Comparison of ENCODE assay signal across 14 cellular contexts in genomic region chr19:55252760-55253159, GRCh38. TPM values are rescaled to one million over a fixed set of nuclear protein-coding genes. Genes with fewer than 3 reads are reported as not detected.
A peak's percentile ranks its signal among the peaks of the same experiment; 100 is the strongest.
DNase-seq lines count a peak whose midpoint lies in the region; ATAC-seq and TF ChIP-seq lines count a peak whose summit lies in the region.
"Had no signal": no experiment of that assay in that cellular context is flagged by ENCODE, and none has a peak within 500 bp of the region (broad histone marks: within the 10 kb centered on the region; RNA-seq: fewer than 3 reads in every experiment).

No MANE protein-coding gene starts in this region.

- H2AFZ ChIP-seq in H9 (ENCODE audit: low read length) = no peak overlapping the region
- H2AFZ ChIP-seq: hepatocyte had no signal

- peaks cover 76 to 95% (median 80%) of the 10 kb centered on the region in 3 donors for H3K4me1 Mint-ChIP-seq in CD8-positive, alpha-beta memory T cell
- H3K4me1 Mint-ChIP-seq in activated T-helper 17 cell treated with anti-CD3 and anti-CD28 coated beads, Interleukin-2, amount 50 U/mL, for 72 hours = peaks cover 51% of the 10 kb centered on the region
- H3K4me1 Mint-ChIP-seq in natural killer cell (peaks cover 78 to 85% of the 10 kb centered on the region in 2 donors), H9 (peaks cover 40 to 46% of the 10 kb centered on the region in 2 experiments)

- no peak overlapping the region for H2BK5ac ChIP-seq in H9 (ENCODE audit: insufficient read length, low read length)

- no peak for DNase-seq in CD8-positive, alpha-beta memory T cell
- no peak for DNase-seq in HL-60 (ENCODE audit: low read depth in 1 of 2, low spot score in 1 of 2)
- no peak for DNase-seq in natural killer cell
- DNase-seq in NCI-H510A treated with DMSO at 0.1 percent for 48 hours (lab: John Stamatoyannopoulos, UW) = no peak
- DNase-seq in H9 = no peak
- DNase-seq: dermis blood vessel endothelial cell; GF-D8; NCI-H82; SIG-M5; stimulated activated CD4-positive, alpha-beta T cell treated with anti-CD3 and anti-CD28 coated beads, Interleukin-1b, Interleukin-23, amount 100 ng/mL, for 48 hours had no signal

- TF ChIP-seq CTCF in HL-60 (IDR thresholded peaks at IDR 0.05; ENCODE audit: insufficient read depth, low read length) (no peak), natural killer cell (IDR thresholded peaks at IDR 0.05) (no peak), H9 (conservative IDR thresholded peaks at IDR 0.05) (no peak)

- H3K27ac Mint-ChIP-seq in CD8-positive, alpha-beta memory T cell = peak overlapping the region; percentile 95 to 100 (median 98)
- peak overlapping the region; percentile 98 for H3K27ac Mint-ChIP-seq in activated T-helper 17 cell treated with anti-CD3 and anti-CD28 coated beads, Interleukin-2, amount 50 U/mL, for 72 hours
- H3K27ac Mint-ChIP-seq in natural killer cell = peak overlapping the region; percentile 93 to 98
- 0 out of 7 replicates have a peak overlapping the region, but pooled peaks of 1 of the 3 experiments have one; percentile 28 for H3K27ac Mint-ChIP-seq in H9

- no peak overlapping the region for H4K8ac ChIP-seq in H9 (replicated peaks; ENCODE audit: insufficient read length, low read depth, low read length)

- H3K4me3 ChIP-seq in CD8-positive, alpha-beta memory T cell (ENCODE audit: low read length) = peak overlapping the region; percentile 89
- peak overlapping the region; percentile 75 for H3K4me3 ChIP-seq in HL-60 (replicated peaks; ENCODE audit: insufficient read depth, low read length)
- H3K4me3 ChIP-seq: hepatocyte had no signal

- CTCF ChIA-PET in CD8-positive, alpha-beta memory T cell (lab: Charles Lee) = interaction anchor here (0.7 to 2.9 kb wide), 3 partner anchors 11 to 112 kb away, joined by 3 to 13 read pairs (median 3); partner anchors contain the start of gene HSPBP1

- no peak overlapping the region for H3K4ac ChIP-seq in H9 (ENCODE audit: low read depth, low read length)

- H3K27ac ChIP-seq in CD8-positive, alpha-beta memory T cell (ENCODE audit: low read depth, low read length) = peak overlapping the region; percentile 83
- H3K27ac ChIP-seq in HL-60 (replicated peaks) (peak overlapping the region; percentile 98), H9 (ENCODE audit: insufficient read length, low read depth, low read length) (no peak overlapping the region)
- H3K27ac ChIP-seq: hepatocyte had no signal

- peaks cover 0 to 41% (median 8%) of the 10 kb centered on the region in 3 donors for H3K36me3 Mint-ChIP-seq in CD8-positive, alpha-beta memory T cell
- H3K36me3 Mint-ChIP-seq in activated T-helper 17 cell treated with anti-CD3 and anti-CD28 coated beads, Interleukin-2, amount 50 U/mL, for 72 hours (ENCODE audit: low read depth) = peaks cover 83% of the 10 kb centered on the region
- no peaks in the 10 kb centered on the region for H3K36me3 Mint-ChIP-seq in natural killer cell
- H3K36me3 Mint-ChIP-seq in H9 (ENCODE audit: insufficient read depth in 1 of 3, low read depth in 3 of 3) = peaks cover 2 to 9% (median 7%) of the 10 kb centered on the region in 3 experiments; a peak in 6 of 7 replicates

- no peak overlapping the region for H3K18ac ChIP-seq in H9 (ENCODE audit: insufficient read length, low read depth, low read length)

- H3K4me1 ChIP-seq in CD8-positive, alpha-beta memory T cell (ENCODE audit: insufficient read depth, low read length) = peaks cover 93% of the 10 kb centered on the region
- H3K4me1 ChIP-seq in H9 (ENCODE audit: insufficient read depth, low read length) = peaks cover 12% of the 10 kb centered on the region; the same call in 1 of the 2 replicates

- WGBS in H9 (ENCODE audit: extremely low coverage, insufficient read length, low lambda C conversion rate) = no CpG with 5 or more reads among the region's 8 CpGs

- H2BK120ac ChIP-seq in H9 (ENCODE audit: low read depth, low read length, poor library complexity, severe bottlenecking) = no peak overlapping the region

- peaks cover 54% of the 10 kb centered on the region; the same call in 1 of the 2 replicates for H3K79me2 ChIP-seq in H9 (ENCODE audit: insufficient read depth, low read length)

- H3K23me2 ChIP-seq in H9 (ENCODE audit: insufficient read length, low read depth, low read length, poor library complexity, severe bottlenecking) = peaks cover 4% of the 10 kb centered on the region

- no peak overlapping the region for H3K23ac ChIP-seq in H9 (ENCODE audit: insufficient read length, low read depth, low read length)

- intact Hi-C loops in natural killer cell (cut with micrococcal nuclease) = loop anchor here (10.0 kb wide), 1 partner anchor 338 kb away; no protein-coding TSS in a partner anchor

- no peak overlapping the region for H3K4me2 ChIP-seq in H9 (ENCODE audit: insufficient read depth, insufficient read length, low read length)
- H3K4me2 ChIP-seq: hepatocyte had no signal

- no peak for ATAC-seq in activated T-helper 17 cell treated with anti-CD3 and anti-CD28 coated beads, Interleukin-2, amount 50 U/mL, for 72 hours (replicated peaks)
- no peak for ATAC-seq in natural killer cell
- no peak for ATAC-seq in GM18858 (IDR thresholded peaks at IDR 0.05; ENCODE audit: unreplicated experiment)
- ATAC-seq in HG03159 (IDR thresholded peaks at IDR 0.05; ENCODE audit: unreplicated experiment) = no peak

- no peaks in the 10 kb centered on the region for H3K9me3 ChIP-seq in CD8-positive, alpha-beta memory T cell (ENCODE audit: low read length)
- no peaks in the 10 kb centered on the region for H3K9me3 ChIP-seq in H9 (ENCODE audit: control insufficient read depth, low read depth, low read length)

- H3K9ac ChIP-seq in H9 (ENCODE audit: extremely low read depth, insufficient read length, low read length) = no peak overlapping the region

- peaks cover 3% of the 10 kb centered on the region for H4K20me1 ChIP-seq in H9 (ENCODE audit: control insufficient read depth, insufficient read depth, insufficient read length)

- H4K91ac ChIP-seq in H9 (ENCODE audit: insufficient read length, low read depth, low read length) = no peak overlapping the region

- no peak overlapping the region for H2BK12ac ChIP-seq in H9 (ENCODE audit: insufficient read length, low read depth, low read length)

- peak overlapping the region; percentile 95 to 98 (median 98) for H3K4me3 Mint-ChIP-seq in CD8-positive, alpha-beta memory T cell
- peak overlapping the region; percentile 96 for H3K4me3 Mint-ChIP-seq in activated T-helper 17 cell treated with anti-CD3 and anti-CD28 coated beads, Interleukin-2, amount 50 U/mL, for 72 hours
- H3K4me3 Mint-ChIP-seq in natural killer cell (peak overlapping the region; percentile 98), H9 (no peak overlapping the region)

- H3K79me1 ChIP-seq in H9 (ENCODE audit: insufficient read depth, low read depth, low read length, poor library complexity, severe bottlenecking) = peaks cover 18% of the 10 kb centered on the region

- no peak overlapping the region for H4K5ac ChIP-seq in H9 (ENCODE audit: insufficient read length, low read depth, low read length)

- no peak overlapping the region for H3K14ac ChIP-seq in H9 (ENCODE audit: insufficient read depth, low read length)

- no peak overlapping the region for H2BK20ac ChIP-seq in H9 (ENCODE audit: low read depth, low read length, poor library complexity, severe bottlenecking)

- no peak overlapping the region for H3K56ac ChIP-seq in H9 (ENCODE audit: insufficient read length, low read depth, low read length)

- H3K9me3 Mint-ChIP-seq in CD8-positive, alpha-beta memory T cell = no peaks in the 10 kb centered on the region
- no peaks in the 10 kb centered on the region for H3K9me3 Mint-ChIP-seq in activated T-helper 17 cell treated with anti-CD3 and anti-CD28 coated beads, Interleukin-2, amount 50 U/mL, for 72 hours
- no peaks in the 10 kb centered on the region for H3K9me3 Mint-ChIP-seq in natural killer cell
- H3K9me3 Mint-ChIP-seq in H9 = no peaks in the 10 kb centered on the region

- POLR2A ChIA-PET in CD8-positive, alpha-beta memory T cell (lab: Charles Lee) = interaction anchor here (1.7 to 4.7 kb wide), 2 partner anchors 86 to 224 kb away, joined by 5 to 15 read pairs; partner anchors contain the start of genes KMT5C and ZNF628

- peaks cover 0 to 3% of the 10 kb centered on the region in 2 donors for H3K27me3 Mint-ChIP-seq in CD8-positive, alpha-beta memory T cell
- no peaks in the 10 kb centered on the region for H3K27me3 Mint-ChIP-seq in activated T-helper 17 cell treated with anti-CD3 and anti-CD28 coated beads, Interleukin-2, amount 50 U/mL, for 72 hours
- H3K27me3 Mint-ChIP-seq in natural killer cell (ENCODE audit: low read depth in 2 of 2) (no peaks in the 10 kb centered on the region), H9 (ENCODE audit: low read depth) (no peaks in the 10 kb centered on the region; the same call in 1 of the 2 replicates)

- H3K27me3 ChIP-seq in CD8-positive, alpha-beta memory T cell (ENCODE audit: insufficient read depth, low read length, poor library complexity, severe bottlenecking) = no peaks in the 10 kb centered on the region
- H3K27me3 ChIP-seq in HL-60 (ENCODE audit: insufficient read depth, poor library complexity, severe bottlenecking) (no peaks in the 10 kb centered on the region), H9 (ENCODE audit: insufficient read depth, low read length) (no peaks in the 10 kb centered on the region)
- H3K27me3 ChIP-seq: hepatocyte had no signal

- no peak overlapping the region for H3T11ph ChIP-seq in H9 (ENCODE audit: low read length)

- H2AK5ac ChIP-seq in H9 (ENCODE audit: insufficient read length, low read length) = no peak overlapping the region

- no peak overlapping the region for H2BK15ac ChIP-seq in H9 (ENCODE audit: low read depth, low read length)

- H3K36me3 ChIP-seq in CD8-positive, alpha-beta memory T cell (ENCODE audit: insufficient read depth, low read length) = no peaks in the 10 kb centered on the region

RNA-seq across cellular contexts. Expression of gene PPP6R1, which starts 6.1 kb away (rescaled TPM):
- total RNA-seq in CD8-positive, alpha-beta memory T cell = 100 to 1,000 TPM; 216 to 225 TPM
- polyA plus RNA-seq in CD8-positive, alpha-beta memory T cell = 143 TPM
- total RNA-seq in activated T-helper 17 cell treated with anti-CD3 and anti-CD28 coated beads, Interleukin-2, amount 50 U/mL, for 72 hours = 100 to 1,000 TPM; 156 to 319 TPM
- total RNA-seq in natural killer cell = 100 to 1,000 TPM; 252 to 275 (median 260) TPM
- 76.2 and 79.7 TPM in 2 replicates for total RNA-seq in H9 (2021)

RNA-seq across cellular contexts. Expression of gene TMEM86B, which starts 24.2 kb away (rescaled TPM):
- 10 to 100 TPM in 1 of 2 experiments, 1 to 10 TPM in 1; 8.5 to 10.3 TPM for total RNA-seq in CD8-positive, alpha-beta memory T cell
- polyA plus RNA-seq in CD8-positive, alpha-beta memory T cell = 2.9 TPM
- total RNA-seq in activated T-helper 17 cell treated with anti-CD3 and anti-CD28 coated beads, Interleukin-2, amount 50 U/mL, for 72 hours = 10 to 100 TPM in 1 of 2 donors, 1 to 10 TPM in 1; 8.5 to 11.3 TPM
- total RNA-seq in natural killer cell (10 to 100 TPM; 12.6 to 14.7 (median 14.6) TPM), H9 (2021) (3.6 and 4.5 TPM in 2 replicates)

RNA-seq across cellular contexts. Expression of gene HSPBP1, which starts 27.1 kb away (rescaled TPM):
- total RNA-seq in CD8-positive, alpha-beta memory T cell = 10 to 100 TPM; 82.9 to 84.1 TPM
- 46.4 TPM for polyA plus RNA-seq in CD8-positive, alpha-beta memory T cell
- 10 to 100 TPM; 20.8 to 56.6 TPM for total RNA-seq in activated T-helper 17 cell treated with anti-CD3 and anti-CD28 coated beads, Interleukin-2, amount 50 U/mL, for 72 hours
- total RNA-seq in natural killer cell (10 to 100 TPM; 17.1 to 19.5 (median 18.5) TPM), H9 (2021) (47.4 and 50.7 TPM in 2 replicates)

RNA-seq across cellular contexts. Expression of gene BRSK1, which starts 31.0 kb away (rescaled TPM):
- total RNA-seq in CD8-positive, alpha-beta memory T cell = 1 to 10 TPM; 4.1 to 5.7 TPM
- polyA plus RNA-seq in CD8-positive, alpha-beta memory T cell = 0.82 TPM
- 10 to 100 TPM in 1 of 2 donors, 1 to 10 TPM in 1; 6.3 to 13.7 TPM for total RNA-seq in activated T-helper 17 cell treated with anti-CD3 and anti-CD28 coated beads, Interleukin-2, amount 50 U/mL, for 72 hours
- total RNA-seq in natural killer cell = 1 to 10 TPM; 6.0 to 9.8 (median 6.5) TPM
- 43.5 and 47.0 TPM in 2 replicates for total RNA-seq in H9 (2021)

RNA-seq across cellular contexts. Expression of gene PTPRH, which starts 43.5 kb away (rescaled TPM):
- total RNA-seq in CD8-positive, alpha-beta memory T cell = not detected
- not detected for polyA plus RNA-seq in CD8-positive, alpha-beta memory T cell
- not detected for total RNA-seq in activated T-helper 17 cell treated with anti-CD3 and anti-CD28 coated beads, Interleukin-2, amount 50 U/mL, for 72 hours
- under 1 TPM in 1 of 3 donors, not detected in 2; 0.45 TPM for total RNA-seq in natural killer cell
- 0.24 and 0.33 TPM in 2 replicates for total RNA-seq in H9 (2021)

Comparison
In these comparisons a context has a peak if more than half of its experiments do, and no peak if none do; other contexts are left out.
1. H3K4me3 Mint-ChIP-seq: peak in CD8-positive, alpha-beta memory T cell (7 of 7), activated T-helper 17 cell treated with anti-CD3 and anti-CD28 coated beads, Interleukin-2, amount 50 U/mL, for 72 hours (single experiment) and natural killer cell (single experiment); none in H9 (0 of 2).